Comparison of ENCODE assay signal across 1 cellular context in the genomic region with DNA sequence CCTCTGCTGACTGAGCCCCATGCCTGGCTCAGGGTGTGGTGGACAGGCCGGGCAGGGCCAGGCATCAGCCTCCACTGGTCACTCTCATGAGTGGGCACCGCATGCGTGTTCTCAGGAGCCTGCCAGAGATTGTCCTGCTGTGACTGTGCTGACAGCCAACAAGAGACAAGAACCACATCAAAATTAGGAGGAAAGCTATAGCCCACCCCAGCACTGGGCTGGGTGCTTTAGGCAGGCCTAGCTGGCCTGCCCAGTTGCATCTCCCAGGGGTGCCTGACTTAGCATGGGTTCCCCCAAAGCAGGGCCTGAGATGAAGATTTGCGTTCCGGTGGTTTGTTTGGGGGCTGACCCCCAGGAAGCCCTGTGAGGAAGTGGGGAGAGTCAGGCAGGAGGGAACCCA.
TF ChIP-seq lines count a peak whose summit lies in the region.

No MANE protein-coding gene starts in this region.

TF ChIP-seq in HepG2, 621 proteins besides CTCF, POLR2A, EP300 and RAD21 (continues in another document):
- no peak; the same call in 1 of the 2 replicates for TF ChIP-seq NRL (CRISPR knock-in tag; IDR thresholded peaks at IDR 0.05; ENCODE audit: borderline replicate concordance)
- TF ChIP-seq CCAR2 (optimal IDR thresholded peaks at IDR 0.05; ENCODE audit: low read depth, low read length): no peak
- TF ChIP-seq PAWR (CRISPR knock-in tag; IDR thresholded peaks at IDR 0.05; ENCODE audit: borderline replicate concordance): no peak
- TF ChIP-seq FOXO4 (CRISPR knock-in tag; conservative IDR thresholded peaks at IDR 0.05): no peak
- no peak for TF ChIP-seq ZFAT (CRISPR knock-in tag; conservative IDR thresholded peaks at IDR 0.05)
- no peak for TF ChIP-seq HOXA9 (CRISPR knock-in tag; IDR thresholded peaks at IDR 0.05; ENCODE audit: borderline replicate concordance)
- no peak for TF ChIP-seq ZNF839 (CRISPR knock-in tag; IDR thresholded peaks at IDR 0.05; ENCODE audit: borderline replicate concordance)
- TF ChIP-seq ASH2L (IDR thresholded peaks at IDR 0.05; ENCODE audit: insufficient read length, low read depth, low read length): no peak
- no peak for TF ChIP-seq SPEN (CRISPR knock-in tag; IDR thresholded peaks at IDR 0.05; ENCODE audit: low read depth)
- TF ChIP-seq ZNF503 (CRISPR knock-in tag; IDR thresholded peaks at IDR 0.05): no peak
- 0 out of 2 replicates have a peak, but pooled peaks have one; percentile 11 for TF ChIP-seq ZNF430 (CRISPR knock-in tag; IDR thresholded peaks at IDR 0.05)
- no peak for TF ChIP-seq HINFP (CRISPR knock-in tag; IDR thresholded peaks at IDR 0.05; ENCODE audit: low read depth)
- no peak for TF ChIP-seq ZNF747 (CRISPR knock-in tag; IDR thresholded peaks at IDR 0.05; ENCODE audit: borderline replicate concordance)
- no peak for TF ChIP-seq ZNF589 (CRISPR knock-in tag; conservative IDR thresholded peaks at IDR 0.05)
- TF ChIP-seq ATAD3A (CRISPR knock-in tag; IDR thresholded peaks at IDR 0.05): no peak
- 0 out of 2 replicates have a peak, but pooled peaks have one; percentile 6 for TF ChIP-seq ZNF83 (CRISPR knock-in tag; IDR thresholded peaks at IDR 0.05; ENCODE audit: borderline replicate concordance)
- TF ChIP-seq, protein P1, sequence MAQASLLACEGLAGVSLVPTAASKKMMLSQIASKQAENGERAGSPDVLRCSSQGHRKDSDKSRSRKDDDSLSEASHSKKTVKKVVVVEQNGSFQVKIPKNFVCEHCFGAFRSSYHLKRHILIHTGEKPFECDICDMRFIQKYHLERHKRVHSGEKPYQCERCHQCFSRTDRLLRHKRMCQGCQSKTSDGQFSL (CRISPR knock-in tag; IDR thresholded peaks at IDR 0.05): no peak
- no peak for TF ChIP-seq ZNF792 (CRISPR knock-in tag; IDR thresholded peaks at IDR 0.05)
- peak; percentile 40; the same call in 1 of the 2 replicates for TF ChIP-seq ZNF687 (CRISPR knock-in tag; IDR thresholded peaks at IDR 0.05)
- TF ChIP-seq ZNF644 (CRISPR knock-in tag; IDR thresholded peaks at IDR 0.05; ENCODE audit: low read depth): no peak
- TF ChIP-seq ZFP36L2 (CRISPR knock-in tag; IDR thresholded peaks at IDR 0.05): no peak
- TF ChIP-seq ZNF775 (CRISPR knock-in tag; IDR thresholded peaks at IDR 0.05; ENCODE audit: borderline replicate concordance): no peak
- TF ChIP-seq ELF3 (CRISPR knock-in tag; IDR thresholded peaks at IDR 0.05): no peak
- TF ChIP-seq ERF (CRISPR knock-in tag; IDR thresholded peaks at IDR 0.05): no peak
- no peak for TF ChIP-seq ZNF569 (CRISPR knock-in tag; IDR thresholded peaks at IDR 0.05; ENCODE audit: borderline replicate concordance)
- TF ChIP-seq, protein P2, sequence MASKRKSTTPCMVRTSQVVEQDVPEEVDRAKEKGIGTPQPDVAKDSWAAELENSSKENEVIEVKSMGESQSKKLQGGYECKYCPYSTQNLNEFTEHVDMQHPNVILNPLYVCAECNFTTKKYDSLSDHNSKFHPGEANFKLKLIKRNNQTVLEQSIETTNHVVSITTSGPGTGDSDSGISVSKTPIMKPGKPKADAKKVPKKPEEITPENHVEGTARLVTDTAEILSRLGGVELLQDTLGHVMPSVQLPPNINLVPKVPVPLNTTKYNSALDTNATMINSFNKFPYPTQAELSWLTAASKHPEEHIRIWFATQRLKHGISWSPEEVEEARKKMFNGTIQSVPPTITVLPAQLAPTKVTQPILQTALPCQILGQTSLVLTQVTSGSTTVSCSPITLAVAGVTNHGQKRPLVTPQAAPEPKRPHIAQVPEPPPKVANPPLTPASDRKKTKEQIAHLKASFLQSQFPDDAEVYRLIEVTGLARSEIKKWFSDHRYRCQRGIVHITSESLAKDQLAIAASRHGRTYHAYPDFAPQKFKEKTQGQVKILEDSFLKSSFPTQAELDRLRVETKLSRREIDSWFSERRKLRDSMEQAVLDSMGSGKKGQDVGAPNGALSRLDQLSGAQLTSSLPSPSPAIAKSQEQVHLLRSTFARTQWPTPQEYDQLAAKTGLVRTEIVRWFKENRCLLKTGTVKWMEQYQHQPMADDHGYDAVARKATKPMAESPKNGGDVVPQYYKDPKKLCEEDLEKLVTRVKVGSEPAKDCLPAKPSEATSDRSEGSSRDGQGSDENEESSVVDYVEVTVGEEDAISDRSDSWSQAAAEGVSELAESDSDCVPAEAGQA (IDR thresholded peaks at IDR 0.05; ENCODE audit: low read depth): no peak
- TF ChIP-seq, protein P2 (CRISPR knock-in tag; IDR thresholded peaks at IDR 0.05; ENCODE audit: borderline replicate concordance): no peak
- TF ChIP-seq ARNT (IDR thresholded peaks at IDR 0.05): no peak
- TF ChIP-seq EHMT2 (IDR thresholded peaks at IDR 0.05; ENCODE audit: borderline replicate concordance, low read depth, low read length): no peak
- TF ChIP-seq, protein P3, sequence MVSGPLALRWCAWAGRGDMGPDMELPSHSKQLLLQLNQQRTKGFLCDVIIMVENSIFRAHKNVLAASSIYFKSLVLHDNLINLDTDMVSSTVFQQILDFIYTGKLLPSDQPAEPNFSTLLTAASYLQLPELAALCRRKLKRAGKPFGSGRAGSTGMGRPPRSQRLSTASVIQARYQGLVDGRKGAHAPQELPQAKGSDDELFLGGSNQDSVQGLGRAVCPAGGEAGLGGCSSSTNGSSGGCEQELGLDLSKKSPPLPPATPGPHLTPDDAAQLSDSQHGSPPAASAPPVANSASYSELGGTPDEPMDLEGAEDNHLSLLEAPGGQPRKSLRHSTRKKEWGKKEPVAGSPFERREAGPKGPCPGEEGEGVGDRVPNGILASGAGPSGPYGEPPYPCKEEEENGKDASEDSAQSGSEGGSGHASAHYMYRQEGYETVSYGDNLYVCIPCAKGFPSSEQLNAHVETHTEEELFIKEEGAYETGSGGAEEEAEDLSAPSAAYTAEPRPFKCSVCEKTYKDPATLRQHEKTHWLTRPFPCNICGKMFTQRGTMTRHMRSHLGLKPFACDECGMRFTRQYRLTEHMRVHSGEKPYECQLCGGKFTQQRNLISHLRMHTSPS (CRISPR knock-in tag; IDR thresholded peaks at IDR 0.05; ENCODE audit: low read depth): no peak
- 0 out of 2 replicates have a peak, but pooled peaks have one; percentile 11 for TF ChIP-seq ZSCAN29 (CRISPR knock-in tag; conservative IDR thresholded peaks at IDR 0.05)
- no peak for TF ChIP-seq TRAFD1 (CRISPR knock-in tag; IDR thresholded peaks at IDR 0.05; ENCODE audit: borderline replicate concordance)
- TF ChIP-seq, protein P4, sequence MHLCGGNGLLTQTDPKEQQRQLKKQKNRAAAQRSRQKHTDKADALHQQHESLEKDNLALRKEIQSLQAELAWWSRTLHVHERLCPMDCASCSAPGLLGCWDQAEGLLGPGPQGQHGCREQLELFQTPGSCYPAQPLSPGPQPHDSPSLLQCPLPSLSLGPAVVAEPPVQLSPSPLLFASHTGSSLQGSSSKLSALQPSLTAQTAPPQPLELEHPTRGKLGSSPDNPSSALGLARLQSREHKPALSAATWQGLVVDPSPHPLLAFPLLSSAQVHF (CRISPR knock-in tag; IDR thresholded peaks at IDR 0.05): 0 out of 2 replicates have a peak, but pooled peaks have one; percentile 15
- TF ChIP-seq, protein P5, sequence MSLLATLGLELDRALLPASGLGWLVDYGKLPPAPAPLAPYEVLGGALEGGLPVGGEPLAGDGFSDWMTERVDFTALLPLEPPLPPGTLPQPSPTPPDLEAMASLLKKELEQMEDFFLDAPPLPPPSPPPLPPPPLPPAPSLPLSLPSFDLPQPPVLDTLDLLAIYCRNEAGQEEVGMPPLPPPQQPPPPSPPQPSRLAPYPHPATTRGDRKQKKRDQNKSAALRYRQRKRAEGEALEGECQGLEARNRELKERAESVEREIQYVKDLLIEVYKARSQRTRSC (CRISPR knock-in tag; IDR thresholded peaks at IDR 0.05; ENCODE audit: low read depth): no peak
- TF ChIP-seq SRSF1 (optimal IDR thresholded peaks at IDR 0.05; ENCODE audit: low read depth, low read length): peak; percentile 45
- no peak for TF ChIP-seq TP53 (CRISPR knock-in tag; conservative IDR thresholded peaks at IDR 0.05)
- no peak for TF ChIP-seq ZNF326 (CRISPR knock-in tag; IDR thresholded peaks at IDR 0.05; ENCODE audit: borderline replicate concordance)
- TF ChIP-seq ZNF160 (CRISPR knock-in tag; IDR thresholded peaks at IDR 0.05): no peak
- TF ChIP-seq ZNF3 (CRISPR knock-in tag; IDR thresholded peaks at IDR 0.05): no peak
